Comparison of ENCODE assay signal across 1 cellular context in genomic region chr19:18830488-18830887, GRCh38.
TF ChIP-seq lines count a peak whose summit lies in the region.

No MANE protein-coding gene starts in this region.

TF ChIP-seq in HepG2, 621 proteins besides CTCF, POLR2A, EP300 and RAD21:
- TF ChIP-seq ZNF432 (CRISPR knock-in tag; IDR thresholded peaks at IDR 0.05; ENCODE audit: borderline replicate concordance) (no peak), ZNF768 (CRISPR knock-in tag; IDR thresholded peaks at IDR 0.05) (peak; percentile 73; the same call in 1 of the 2 replicates), ZBTB7A (CRISPR knock-in tag; IDR thresholded peaks at IDR 0.05) (no peak)
TF ChIP-seq in HepG2: peak in this region for 1.
